Comparison of ENCODE assay signal across 14 cellular contexts in the genomic region with DNA sequence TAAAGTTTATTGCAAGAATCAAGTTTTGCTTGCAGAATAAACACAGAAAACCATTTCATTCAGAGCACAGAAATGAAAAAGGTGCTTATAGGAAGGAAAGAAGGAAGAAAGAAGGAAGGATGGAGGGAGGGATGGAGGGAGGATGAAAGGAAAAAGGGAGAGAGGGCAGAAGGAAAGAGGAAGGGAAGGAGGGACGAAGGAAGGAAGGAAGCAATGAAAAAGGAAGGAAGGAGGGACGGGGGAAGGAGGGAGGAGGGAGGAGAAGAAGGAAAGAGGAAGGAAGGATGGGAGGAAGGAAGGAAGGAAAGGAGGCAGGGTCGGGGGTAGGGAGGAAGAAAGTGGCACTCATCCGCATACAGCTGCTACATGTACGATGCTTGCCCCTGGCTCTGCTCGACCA.
DNase-seq lines count a peak whose midpoint lies in the region; ATAC-seq and TF ChIP-seq lines count a peak whose summit lies in the region.
"Had no signal": no experiment of that assay in that cellular context is flagged by ENCODE, and none has a peak within 500 bp of the region (broad histone marks: within the 10 kb centered on the region; RNA-seq: fewer than 3 reads in every experiment).

No MANE protein-coding gene starts in this region.

- peak overlapping the region; percentile 49 for H3K27ac Mint-ChIP-seq in activated T-cell treated with anti-CD3 and anti-CD28 coated beads, Interleukin-2, amount 50 U/mL, for 72 hours
- peak overlapping the region; percentile 94 for H3K27ac Mint-ChIP-seq in glutamatergic neuron (ENCODE audit: unreplicated experiment)
- peak overlapping the region; percentile 38 for H3K27ac Mint-ChIP-seq in stimulated activated effector memory CD8-positive, alpha-beta T cell treated with anti-CD3 and anti-CD28 coated beads, Interleukin-12 subunit alpha, Interleukin-12 subunit beta, amount 100 ng/mL, for 72 hours
- H3K27ac Mint-ChIP-seq in WTC11, result no peak overlapping the region

- CTCF ChIA-PET in WTC11 (lab: Charles Lee), result interaction anchor here (1.1 to 3.9 kb wide), 4 partner anchors 12 to 322 kb away, joined by 5 to 24 read pairs (median 12); a partner anchor contains a TSS

- H3K27me3 ChIP-seq in WERI-Rb-1 (ENCODE audit: insufficient read depth, low read depth, severe bottlenecking), result no peaks in the 10 kb centered on the region
- H3K27me3 ChIP-seq: BLaER1 had no signal

- H3K4me3 ChIP-seq in WERI-Rb-1 (ENCODE audit: low read depth, low read length) (no peak overlapping the region), lower leg skin (ENCODE audit: low read depth, poor library complexity, severe bottlenecking) (no peak overlapping the region)
- H3K4me3 ChIP-seq: BLaER1 had no signal

- ATAC-seq in activated T-cell treated with anti-CD3 and anti-CD28 coated beads, Interleukin-2, amount 50 U/mL, for 72 hours (replicated peaks in 1 of 2), result no peak
- ATAC-seq in stimulated activated effector memory CD8-positive, alpha-beta T cell treated with anti-CD3 and anti-CD28 coated beads, Interleukin-12 subunit alpha, Interleukin-12 subunit beta, amount 100 ng/mL, for 72 hours, result no peak
- no peak for ATAC-seq in WTC11

- no peaks in the 10 kb centered on the region for H3K9me3 Mint-ChIP-seq in activated T-cell treated with anti-CD3 and anti-CD28 coated beads, Interleukin-2, amount 50 U/mL, for 72 hours
- H3K9me3 Mint-ChIP-seq in glutamatergic neuron (ENCODE audit: unreplicated experiment), result peaks cover 18% of the 10 kb centered on the region
- H3K9me3 Mint-ChIP-seq in stimulated activated effector memory CD8-positive, alpha-beta T cell treated with anti-CD3 and anti-CD28 coated beads, Interleukin-12 subunit alpha, Interleukin-12 subunit beta, amount 100 ng/mL, for 72 hours, result no peaks in the 10 kb centered on the region
- H3K9me3 Mint-ChIP-seq in WTC11, result no peaks in the 10 kb centered on the region
- H3K9me3 Mint-ChIP-seq: CD8-positive, alpha-beta memory T cell had no signal

- TF ChIP-seq POLR2A in lower leg skin (IDR thresholded peaks at IDR 0.05), result no peak

- intact Hi-C loops in lower leg skin (cut with DNase I; ENCODE audit: low total_unique reads), result no loop called here

- no peaks in the 10 kb centered on the region for H3K9me3 ChIP-seq in WERI-Rb-1 (ENCODE audit: severe bottlenecking)
- H3K9me3 ChIP-seq: BLaER1 had no signal

- POLR2A ChIA-PET in WTC11 (lab: Charles Lee), result no interaction called here

- peaks cover 19% of the 10 kb centered on the region for H3K27me3 Mint-ChIP-seq in activated T-cell treated with anti-CD3 and anti-CD28 coated beads, Interleukin-2, amount 50 U/mL, for 72 hours (ENCODE audit: low read depth)
- peaks cover 4% of the 10 kb centered on the region for H3K27me3 Mint-ChIP-seq in glutamatergic neuron (ENCODE audit: unreplicated experiment)
- H3K27me3 Mint-ChIP-seq in WTC11 (ENCODE audit: low read depth), result peaks cover 62% of the 10 kb centered on the region

- peaks cover 34% of the 10 kb centered on the region for H3K4me1 Mint-ChIP-seq in activated T-cell treated with anti-CD3 and anti-CD28 coated beads, Interleukin-2, amount 50 U/mL, for 72 hours (ENCODE audit: low read depth)
- H3K4me1 Mint-ChIP-seq in glutamatergic neuron (ENCODE audit: low read depth, unreplicated experiment) (peaks cover 35% of the 10 kb centered on the region), WTC11 (peaks cover 34% of the 10 kb centered on the region)
- peaks cover 44% of the 10 kb centered on the region for H3K4me1 Mint-ChIP-seq in stimulated activated effector memory CD8-positive, alpha-beta T cell treated with anti-CD3 and anti-CD28 coated beads, Interleukin-12 subunit alpha, Interleukin-12 subunit beta, amount 100 ng/mL, for 72 hours

- H3K4me3 Mint-ChIP-seq in activated T-cell treated with anti-CD3 and anti-CD28 coated beads, Interleukin-2, amount 50 U/mL, for 72 hours, result no peak overlapping the region
- H3K4me3 Mint-ChIP-seq in glutamatergic neuron (ENCODE audit: unreplicated experiment), result no peak overlapping the region
- no peak overlapping the region for H3K4me3 Mint-ChIP-seq in stimulated activated effector memory CD8-positive, alpha-beta T cell treated with anti-CD3 and anti-CD28 coated beads, Interleukin-12 subunit alpha, Interleukin-12 subunit beta, amount 100 ng/mL, for 72 hours
- no peak overlapping the region for H3K4me3 Mint-ChIP-seq in WTC11
- H3K4me3 Mint-ChIP-seq: CD8-positive, alpha-beta memory T cell had no signal

- DNase-seq in activated T-cell treated with anti-CD3 and anti-CD28 coated beads, Interleukin-2, amount 50 U/mL, for 72 hours, result no peak
- DNase-seq in activated T-cell treated with anti-CD3 and anti-CD28 coated beads, Interleukin-2, amount 50 U/mL, for 48 hours, result no peak
- DNase-seq in WERI-Rb-1, result no peak
- no peak for DNase-seq in glutamatergic neuron
- DNase-seq in stimulated activated effector memory CD8-positive, alpha-beta T cell treated with anti-CD3 and anti-CD28 coated beads, Interleukin-12 subunit alpha, Interleukin-12 subunit beta, amount 100 ng/mL, for 72 hours (ENCODE audit: low spot score in 2 of 2), result no peak
- no peak for DNase-seq in lower leg skin (ENCODE audit: low spot score in 2 of 2)
- no peak for DNase-seq in WTC11 (ENCODE audit: low spot score)
- DNase-seq: 8988T; AML-193; CD8-positive, alpha-beta memory T cell; DMS53; GF-D8; HCEC 1CT had no signal

- H3K27ac ChIP-seq in WERI-Rb-1, result peak overlapping the region; percentile 82
- H3K27ac ChIP-seq: BLaER1 had no signal

- no peaks in the 10 kb centered on the region; the same call in 1 of the 2 replicates for H3K36me3 ChIP-seq in WERI-Rb-1
- H3K36me3 ChIP-seq: BLaER1 had no signal

- 63 to 81% methylated on average over 6 of the region's 6 CpGs for whole genome bisulfite sequencing in lower leg skin, 2 donors

- no peaks in the 10 kb centered on the region for H3K36me3 Mint-ChIP-seq in activated T-cell treated with anti-CD3 and anti-CD28 coated beads, Interleukin-2, amount 50 U/mL, for 72 hours (ENCODE audit: insufficient read depth in 2 of 2)
- H3K36me3 Mint-ChIP-seq in glutamatergic neuron (ENCODE audit: unreplicated experiment), result peaks cover 4% of the 10 kb centered on the region
- H3K36me3 Mint-ChIP-seq in stimulated activated effector memory CD8-positive, alpha-beta T cell treated with anti-CD3 and anti-CD28 coated beads, Interleukin-12 subunit alpha, Interleukin-12 subunit beta, amount 100 ng/mL, for 72 hours, result peaks cover 4% of the 10 kb centered on the region
- no peaks in the 10 kb centered on the region for H3K36me3 Mint-ChIP-seq in WTC11
- H3K36me3 Mint-ChIP-seq: CD8-positive, alpha-beta memory T cell had no signal

- TF ChIP-seq CTCF in WERI-Rb-1 (IDR thresholded peaks at IDR 0.05; ENCODE audit: low read depth, low read length) (no peak), glutamatergic neuron (IDR thresholded peaks at IDR 0.05; ENCODE audit: partially characterized antibody, unreplicated experiment) (no peak), lower leg skin (IDR thresholded peaks at IDR 0.05) (no peak), WTC11 (IDR thresholded peaks at IDR 0.05) (no peak)

TF ChIP-seq in WTC11, 78 proteins besides CTCF, POLR2A, EP300 and RAD21:
- TF ChIP-seq, protein P1, sequence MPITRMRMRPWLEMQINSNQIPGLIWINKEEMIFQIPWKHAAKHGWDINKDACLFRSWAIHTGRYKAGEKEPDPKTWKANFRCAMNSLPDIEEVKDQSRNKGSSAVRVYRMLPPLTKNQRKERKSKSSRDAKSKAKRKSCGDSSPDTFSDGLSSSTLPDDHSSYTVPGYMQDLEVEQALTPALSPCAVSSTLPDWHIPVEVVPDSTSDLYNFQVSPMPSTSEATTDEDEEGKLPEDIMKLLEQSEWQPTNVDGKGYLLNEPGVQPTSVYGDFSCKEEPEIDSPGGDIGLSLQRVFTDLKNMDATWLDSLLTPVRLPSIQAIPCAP (CRISPR knock-in tag; IDR thresholded peaks at IDR 0.05), result no peak
- TF ChIP-seq IRF2 (CRISPR knock-in tag; IDR thresholded peaks at IDR 0.05; ENCODE audit: borderline replicate concordance, low read depth) (no peak), ETV6 (CRISPR knock-in tag; IDR thresholded peaks at IDR 0.05) (no peak), SMAD3 (CRISPR knock-in tag; IDR thresholded peaks at IDR 0.05; ENCODE audit: borderline replicate concordance) (no peak), PRRX2 (CRISPR knock-in tag; IDR thresholded peaks at IDR 0.05) (no peak)
- TF ChIP-seq, protein P2, sequence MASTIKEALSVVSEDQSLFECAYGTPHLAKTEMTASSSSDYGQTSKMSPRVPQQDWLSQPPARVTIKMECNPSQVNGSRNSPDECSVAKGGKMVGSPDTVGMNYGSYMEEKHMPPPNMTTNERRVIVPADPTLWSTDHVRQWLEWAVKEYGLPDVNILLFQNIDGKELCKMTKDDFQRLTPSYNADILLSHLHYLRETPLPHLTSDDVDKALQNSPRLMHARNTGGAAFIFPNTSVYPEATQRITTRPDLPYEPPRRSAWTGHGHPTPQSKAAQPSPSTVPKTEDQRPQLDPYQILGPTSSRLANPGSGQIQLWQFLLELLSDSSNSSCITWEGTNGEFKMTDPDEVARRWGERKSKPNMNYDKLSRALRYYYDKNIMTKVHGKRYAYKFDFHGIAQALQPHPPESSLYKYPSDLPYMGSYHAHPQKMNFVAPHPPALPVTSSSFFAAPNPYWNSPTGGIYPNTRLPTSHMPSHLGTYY (CRISPR knock-in tag; IDR thresholded peaks at IDR 0.05), result no peak
TF ChIP-seq in WTC11: peak in this region for 0.
